ENCODE assay signal across 9 cellular contexts in the genomic region with DNA sequence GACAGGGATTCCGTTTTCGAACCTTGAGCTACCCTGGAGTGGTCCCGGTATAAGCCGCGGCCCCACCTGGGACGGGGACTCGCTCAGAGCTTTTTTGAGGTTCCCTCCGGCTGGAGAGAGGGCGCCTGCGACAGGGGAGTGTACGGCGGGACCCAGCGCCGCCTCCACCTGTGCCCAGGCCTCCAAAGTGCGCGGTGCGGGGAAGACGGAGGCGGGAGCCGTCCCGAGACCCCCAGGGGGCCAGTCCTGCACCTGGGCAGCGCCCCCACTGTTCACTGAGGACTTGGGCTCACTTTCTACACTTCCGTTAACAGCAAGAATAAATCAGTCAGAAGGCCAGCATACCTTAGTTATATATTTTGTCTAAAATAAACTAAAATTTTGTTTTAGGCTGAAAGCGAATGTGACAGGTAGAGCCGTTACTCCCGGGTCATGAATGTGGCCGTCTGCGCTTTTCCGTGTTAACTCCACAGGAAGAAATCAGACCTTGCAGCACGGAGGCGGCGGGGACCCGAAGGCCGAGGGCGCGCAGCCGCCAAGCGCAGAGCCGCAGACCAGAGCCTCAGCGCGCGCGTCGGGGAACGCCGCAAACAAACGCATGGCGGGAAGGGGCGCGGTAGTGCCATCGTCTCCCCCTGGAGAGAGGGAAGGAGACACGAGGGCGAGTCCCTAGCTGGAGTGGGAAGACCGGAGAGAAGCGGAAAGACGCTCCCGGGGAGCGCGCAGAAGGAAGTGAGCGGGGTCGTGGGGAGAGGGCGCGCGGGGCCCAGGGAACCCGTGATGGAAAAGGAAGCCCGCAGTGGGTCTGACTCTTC. TPM values are rescaled to one million over a fixed set of nuclear protein-coding genes. Genes with fewer than 3 reads are reported as not detected.
DNase-seq lines count a peak whose midpoint lies in the region; ATAC-seq, FAIRE-seq and TF ChIP-seq lines count a peak whose summit lies in the region.
"Had no signal": no experiment of that assay in that cellular context is flagged by ENCODE, and none has a peak within 500 bp of the region (broad histone marks: within the 10 kb centered on the region; RNA-seq: fewer than 3 reads in every experiment).

No MANE protein-coding gene starts in this region.

- peak overlapping the region; percentile 94 to 96 for H3K4me2 ChIP-seq in H1 (ENCODE audit: insufficient read depth in 1 of 2, low read depth in 2 of 2, low read length in 2 of 2)

- intact Hi-C loops in aorta (cut with DNase I), result loop anchor here (1.0 to 5.0 kb wide), 2 partner anchors 27 to 71 kb away; partner anchors contain the start of gene TRIM52 (in 1 of the 2)

- no peaks in the 10 kb centered on the region for H3K36me3 ChIP-seq in H1 (ENCODE audit: control insufficient read depth in 2 of 4, insufficient read depth in 4 of 4, low read length in 3 of 4)
- H3K36me3 ChIP-seq in aorta (ENCODE audit: control insufficient read depth in 1 of 2, insufficient read depth in 2 of 2, low read length in 1 of 2), result no peaks in the 10 kb centered on the region

- no peak for TF ChIP-seq POLR2A in H1 (IDR thresholded peaks at IDR 0.05; ENCODE audit: control extremely low read depth in 1 of 2, low read depth in 2 of 2, low read length in 2 of 2)

- POLR2A ChIA-PET in WTC11 (lab: Charles Lee) (interaction anchor here (0.6 to 1.4 kb wide), 4 partner anchors 13 to 1567 kb away, joined by 3 to 11 read pairs (median 4); partner anchors contain the start of genes HNRNPH1 and TRIM7), H1 (lab: Charles Lee; ENCODE audit: partially characterized antibody) (interaction anchor here (0.7 to 11.9 kb wide), 15 partner anchors 9 to 389 kb away, joined by 3 to 90 read pairs (median 4); partner anchors contain the start of genes RACK1 and TRIM7)

- no peak for TF ChIP-seq RAD21 in H1 (IDR thresholded peaks at IDR 0.05 in 1 of 2, conservative IDR thresholded peaks at IDR 0.05 in 1 of 2; ENCODE audit: low read depth in 2 of 2, low read length in 2 of 2)

- no peak overlapping the region for H4K5ac ChIP-seq in H1 (ENCODE audit: insufficient read length, low read depth, low read length)

- H2BK12ac ChIP-seq in H1 (ENCODE audit: low read depth, low read length), result no peak overlapping the region

- H3K27me3 Mint-ChIP-seq in WTC11 (ENCODE audit: low read depth), result peaks cover 34% of the 10 kb centered on the region

- H2AFZ ChIP-seq in H1 (ENCODE audit: low read length), result no peak overlapping the region; the same call in 1 of the 2 replicates

- no peak overlapping the region for H3K27ac Mint-ChIP-seq in WTC11

- H3K4me3 ChIP-seq in H1 (ENCODE audit: extremely low read depth in 1 of 4, insufficient read depth in 2 of 4, low read depth in 3 of 4, low read length in 4 of 4), result peak overlapping the region; percentile 62 to 90 (median 78)
- H3K4me3 ChIP-seq in aorta (ENCODE audit: low read length in 2 of 2), result peak overlapping the region; percentile 43 to 75

- H3K14ac ChIP-seq in H1 (ENCODE audit: insufficient read length), result no peak overlapping the region

- no peak for TF ChIP-seq CTCF in WTC11 (IDR thresholded peaks at IDR 0.05)
- no peak for TF ChIP-seq CTCF in H1 (IDR thresholded peaks at IDR 0.05; ENCODE audit: control extremely low read depth in 1 of 3, insufficient read depth in 1 of 3, low read depth in 1 of 3, low read length in 3 of 3)

- peak overlapping the region; percentile 97 for H3K4me3 Mint-ChIP-seq in WTC11

- H3K23ac ChIP-seq in H1 (ENCODE audit: insufficient read length), result no peak overlapping the region

- H3K9me3 Mint-ChIP-seq in WTC11, result no peaks in the 10 kb centered on the region

- no peak overlapping the region for H2BK20ac ChIP-seq in H1 (ENCODE audit: low read length)

- no peak overlapping the region for H2BK15ac ChIP-seq in H1 (ENCODE audit: low read length)

- peaks cover 4% of the 10 kb centered on the region in 2 experiments for H4K20me1 ChIP-seq in H1 (replicated peaks in 1 of 2; ENCODE audit: control insufficient read depth in 1 of 2, insufficient read depth in 2 of 2, low read length in 2 of 2)

- peaks cover 16% of the 10 kb centered on the region; the same call in 1 of the 2 replicates for H3K4me1 Mint-ChIP-seq in WTC11

- H2AK5ac ChIP-seq in H1 (ENCODE audit: low read depth, low read length), result no peak overlapping the region

- no peak overlapping the region for H3K9ac ChIP-seq in H1 (replicated peaks in 1 of 4; ENCODE audit: extremely low read depth in 1 of 4, low read depth in 3 of 4, low read length in 3 of 4)

- no peak overlapping the region for H4K91ac ChIP-seq in H1 (replicated peaks; ENCODE audit: insufficient read length, low read length)

- no peaks in the 10 kb centered on the region for H3K79me2 ChIP-seq in H1 (ENCODE audit: control insufficient read depth in 1 of 2, insufficient read depth in 2 of 2, low read length in 2 of 2)

- H3K18ac ChIP-seq in H1 (ENCODE audit: extremely low read depth, low read length), result peak overlapping the region; percentile 78; the same call in 1 of the 2 replicates

- no peak overlapping the region for H4K8ac ChIP-seq in H1 (ENCODE audit: extremely low read depth, insufficient read depth, low read length)

- DNase-seq in WTC11 (ENCODE audit: low spot score) (peak; percentile 48), H1 (ENCODE audit: low read depth in 1 of 2, low spot score in 2 of 2) (no peak), myocyte (ENCODE audit: low read depth) (peak; percentile 67), aorta (peak; percentile 70 to 86), T1000 (lab: John Stamatoyannopoulos, UW) (no peak), AML-193 (lab: John Stamatoyannopoulos, UW) (no peak)

- no peak overlapping the region for H2BK120ac ChIP-seq in H1 (replicated peaks; ENCODE audit: low read depth, low read length)

- 3% methylated on average over 52 of the region's 66 CpGs; no CpG with 5 or more reads in 1 of the 2 experiments for WGBS in H1 (ENCODE audit: extremely low coverage in 1 of 2, insufficient coverage in 1 of 2, insufficient read length in 1 of 2, insufficient replicate concordance in 2 of 2, low coverage in 1 of 2, low lambda C conversion rate in 2 of 2, missing lambda C conversion rate in 1 of 2), 2 experiments
- 1% methylated on average over 64 to 66 of the region's 66 CpGs for WGBS in aorta, 2 donors

- H3K27ac ChIP-seq in H1 (ENCODE audit: low read depth, low read length) (no peak overlapping the region), aorta (ENCODE audit: low read depth in 1 of 2, low read length in 2 of 2) (peak overlapping the region in 1 of 2 donors; percentile 55)

- no peak for TF ChIP-seq EP300 in H1 (IDR thresholded peaks at IDR 0.05; ENCODE audit: borderline replicate concordance in 1 of 2, low read depth in 2 of 2, low read length in 2 of 2)

- H3K79me1 ChIP-seq in H1 (ENCODE audit: low read depth, low read length), result no peaks in the 10 kb centered on the region

- no peaks in the 10 kb centered on the region for H3K9me3 ChIP-seq in H1 (ENCODE audit: insufficient read depth in 2 of 2, low read depth in 1 of 2, low read length in 1 of 2)
- no peaks in the 10 kb centered on the region for H3K9me3 ChIP-seq in aorta (ENCODE audit: control insufficient read depth, low read length)

- no peak for FAIRE-seq in H1 (lab: Jason Lieb, UNC)

- H2BK5ac ChIP-seq in H1 (ENCODE audit: low read depth, low read length), result no peak overlapping the region

- H3K27me3 ChIP-seq in H1 (replicated peaks in 1 of 4; ENCODE audit: control insufficient read depth in 3 of 4, extremely low read depth in 1 of 4, insufficient read depth in 3 of 4, low read length in 3 of 4) (peaks cover 15 to 34% (median 23%) of the 10 kb centered on the region in 4 experiments; a peak in 6 of 7 replicates), aorta (ENCODE audit: control insufficient read depth in 1 of 2, insufficient read depth in 2 of 2, low read length in 1 of 2) (no peaks in the 10 kb centered on the region)

- H3K4ac ChIP-seq in H1 (replicated peaks; ENCODE audit: insufficient read length, low read depth, low read length), result no peak overlapping the region

- peaks cover 0 to 11% (median 5%) of the 10 kb centered on the region in 4 experiments; a peak in 5 of 7 replicates for H3K4me1 ChIP-seq in H1 (replicated peaks in 1 of 4; ENCODE audit: control insufficient read depth in 3 of 4, insufficient read depth in 4 of 4, low read length in 3 of 4)
- H3K4me1 ChIP-seq in aorta (ENCODE audit: control insufficient read depth in 1 of 2, insufficient read depth in 2 of 2, low read length in 2 of 2), result no peaks in the 10 kb centered on the region

- CTCF ChIA-PET in WTC11 (lab: Charles Lee), result interaction anchor here (1.0 to 6.7 kb wide), 5 partner anchors 15 to 26 kb away, joined by 3 to 42 read pairs (median 3); partner anchors contain the start of gene TRIM7
- CTCF ChIA-PET in H1 (lab: Charles Lee; ENCODE audit: partially characterized antibody), result interaction anchor here (0.5 to 12.3 kb wide), 10 partner anchors 9 to 628 kb away, joined by 3 to 197 read pairs (median 3); partner anchors contain the start of gene TRIM7

- H3K36me3 Mint-ChIP-seq in WTC11, result 0 out of 2 replicates have a peak, but pooled peaks cover 3% of the 10 kb centered on the region

- H3K23me2 ChIP-seq in H1 (ENCODE audit: low read depth, low read length), result peaks cover 36% of the 10 kb centered on the region

- ATAC-seq in GM18499 (IDR thresholded peaks at IDR 0.05; ENCODE audit: insufficient read depth, unreplicated experiment) (peak; percentile 7), HG03064 (IDR thresholded peaks at IDR 0.05; ENCODE audit: low read depth, unreplicated experiment) (peak; percentile 4), WTC11 (no peak), aorta (ENCODE audit: low FRiP score) (peak; percentile 28)

- no peak overlapping the region for H3K56ac ChIP-seq in H1 (replicated peaks; ENCODE audit: insufficient read length, low read depth, low read length)

RNA-seq across cellular contexts. Expression of gene TRIM7, which starts 14.1 kb away (rescaled TPM):
- total RNA-seq in WTC11 (2021) (0.64 to 1.4 TPM (median 0.98 TPM) in 3 replicates), myocyte (8.9 and 18.8 TPM in 2 replicates), aorta (1 to 10 TPM; 3.0 to 6.9 TPM)
- 0.44 and 0.47 TPM in 2 replicates for total RNA-seq in H1 (2021; fragmentation: NEBNext Ultra II Directional; extraction: Animal tissue kit (Norgen Biotek cat#: 25700))
- polyA plus RNA-seq in H1 (2011; rRNA removed) (0.36 and 0.57 TPM in 2 replicates), aorta (1 to 10 TPM; 4.3 to 6.3 TPM)
- 0.62 TPM for polyA plus RNA-seq in H1 (2011; cell fraction: cytosol; rRNA removed)
- polyA plus RNA-seq in H1 (2011; cell fraction: nucleus; rRNA removed), result 0.54 TPM
- 0.35 to 1.0 TPM (median 0.45 TPM) in 4 replicates for polyA plus RNA-seq in H1 (2012, experiment 1 of 2)
- 0.55 TPM for polyA plus RNA-seq in H1 (2012, experiment 2 of 2)
- polyA plus RNA-seq in H1 (2013, experiment 1 of 2), result 0.53 TPM
- 0.28 TPM for polyA plus RNA-seq in H1 (2013, experiment 2 of 2)
- polyA minus RNA-seq in H1 (2011; rRNA and poly(A)+ RNA removed), result 0.05 TPM in 1 of 2 replicates, not detected in the other
- not detected for polyA minus RNA-seq in H1 (2011; cell fraction: cytosol; rRNA and poly(A)+ RNA removed)
- 0.60 TPM for polyA minus RNA-seq in H1 (2011; cell fraction: nucleus; rRNA and poly(A)+ RNA removed)
- polyA plus RNA-seq in myocyte (2012), result 0.96 TPM

RNA-seq across cellular contexts. Expression of gene TRIM41, which starts 32.2 kb away (rescaled TPM):
- 31.9 to 33.5 TPM (median 32.2 TPM) in 3 replicates for total RNA-seq in WTC11 (2021)
- 21.2 and 21.6 TPM in 2 replicates for total RNA-seq in H1 (2021; fragmentation: NEBNext Ultra II Directional; extraction: Animal tissue kit (Norgen Biotek cat#: 25700))
- 12.9 and 18.0 TPM in 2 replicates for polyA plus RNA-seq in H1 (2011; rRNA removed)
- 19.8 TPM for polyA plus RNA-seq in H1 (2011; cell fraction: cytosol; rRNA removed)
- 79.7 TPM for polyA plus RNA-seq in H1 (2011; cell fraction: nucleus; rRNA removed)
- 19.4 to 26.5 TPM (median 23.3 TPM) in 4 replicates for polyA plus RNA-seq in H1 (2012, experiment 1 of 2)
- 10.8 TPM for polyA plus RNA-seq in H1 (2012, experiment 2 of 2)
- polyA plus RNA-seq in H1 (2013, experiment 1 of 2), result 15.0 TPM
- 13.5 TPM for polyA plus RNA-seq in H1 (2013, experiment 2 of 2)
- polyA minus RNA-seq in H1 (2011; rRNA and poly(A)+ RNA removed), result 4.7 and 7.7 TPM in 2 replicates
- 6.7 TPM for polyA minus RNA-seq in H1 (2011; cell fraction: cytosol; rRNA and poly(A)+ RNA removed)
- polyA minus RNA-seq in H1 (2011; cell fraction: nucleus; rRNA and poly(A)+ RNA removed), result 19.8 TPM
- 13.4 and 13.8 TPM in 2 replicates for total RNA-seq in myocyte
- polyA plus RNA-seq in myocyte (2012), result 37.3 TPM
- total RNA-seq in aorta, result 10 to 100 TPM; 15.2 to 21.4 TPM
- polyA plus RNA-seq in aorta, result 10 to 100 TPM; 15.7 to 22.2 TPM

RNA-seq across cellular contexts. Expression of gene OR2V2, which starts 43.5 kb away (rescaled TPM):
- total RNA-seq in WTC11 (2021), result not detected in 3 replicates
- total RNA-seq in H1 (2021; fragmentation: NEBNext Ultra II Directional; extraction: Animal tissue kit (Norgen Biotek cat#: 25700)), result not detected in 2 replicates
- polyA plus RNA-seq in H1 (2011; rRNA removed), result not detected in 2 replicates
- not detected for polyA plus RNA-seq in H1 (2011; cell fraction: cytosol; rRNA removed)
- polyA plus RNA-seq in H1 (2011; cell fraction: nucleus; rRNA removed), result not detected
- not detected in 4 replicates for polyA plus RNA-seq in H1 (2012, experiment 1 of 2)
- not detected for polyA plus RNA-seq in H1 (2012, experiment 2 of 2)
- polyA plus RNA-seq in H1 (2013, experiment 1 of 2), result not detected
- not detected for polyA plus RNA-seq in H1 (2013, experiment 2 of 2)
- not detected in 2 replicates for polyA minus RNA-seq in H1 (2011; rRNA and poly(A)+ RNA removed)
- polyA minus RNA-seq in H1 (2011; cell fraction: cytosol; rRNA and poly(A)+ RNA removed), result not detected
- polyA minus RNA-seq in H1 (2011; cell fraction: nucleus; rRNA and poly(A)+ RNA removed), result not detected
- total RNA-seq in myocyte, result not detected in 2 replicates
- not detected for polyA plus RNA-seq in myocyte (2012)
- not detected for total RNA-seq in aorta
- polyA plus RNA-seq in aorta, result not detected
- total RNA-seq: dermis microvascular lymphatic vessel endothelial cell had no signal

RNA-seq across cellular contexts. Expression of gene RACK1, which starts 52.8 kb away (rescaled TPM):
- 2,360 to 2,535 TPM (median 2,479 TPM) in 3 replicates for total RNA-seq in WTC11 (2021)
- total RNA-seq in H1 (2021; fragmentation: NEBNext Ultra II Directional; extraction: Animal tissue kit (Norgen Biotek cat#: 25700)), result 2,564 and 2,589 TPM in 2 replicates
- 7,578 and 7,971 TPM in 2 replicates for polyA plus RNA-seq in H1 (2011; rRNA removed)
- polyA plus RNA-seq in H1 (2011; cell fraction: cytosol; rRNA removed), result 6,759 TPM
- polyA plus RNA-seq in H1 (2011; cell fraction: nucleus; rRNA removed), result 7,543 TPM
- polyA plus RNA-seq in H1 (2012, experiment 1 of 2), result 3,817 to 4,876 TPM (median 4,535 TPM) in 4 replicates
- polyA plus RNA-seq in H1 (2012, experiment 2 of 2), result 4,888 TPM
- 2,646 TPM for polyA plus RNA-seq in H1 (2013, experiment 1 of 2)
- 2,607 TPM for polyA plus RNA-seq in H1 (2013, experiment 2 of 2)
- polyA minus RNA-seq in H1 (2011; rRNA and poly(A)+ RNA removed), result 7,141 and 7,318 TPM in 2 replicates
- polyA minus RNA-seq in H1 (2011; cell fraction: cytosol; rRNA and poly(A)+ RNA removed), result 3,305 TPM
- polyA minus RNA-seq in H1 (2011; cell fraction: nucleus; rRNA and poly(A)+ RNA removed), result 3,286 TPM
- total RNA-seq in myocyte, result 2,741 and 2,769 TPM in 2 replicates
- polyA plus RNA-seq in myocyte (2012), result 2,253 TPM
- total RNA-seq in aorta, result 1,000 to 10,000 TPM in 1 of 2 donors, 100 to 1,000 TPM in 1; 922 to 1,191 TPM
- polyA plus RNA-seq in aorta, result 1,000 to 10,000 TPM; 1,838 to 2,024 TPM

RNA-seq across cellular contexts. Expression of gene OR2V1, which starts 59.9 kb away (rescaled TPM):
- total RNA-seq in WTC11 (2021) (not detected in 3 replicates), myocyte (not detected in 2 replicates), aorta (not detected)
- total RNA-seq in H1 (2021; fragmentation: NEBNext Ultra II Directional; extraction: Animal tissue kit (Norgen Biotek cat#: 25700)), result not detected in 2 replicates
- polyA plus RNA-seq in H1 (2011; rRNA removed) (not detected in 2 replicates), aorta (not detected)
- polyA plus RNA-seq in H1 (2011; cell fraction: cytosol; rRNA removed), result not detected
- not detected for polyA plus RNA-seq in H1 (2011; cell fraction: nucleus; rRNA removed)
- polyA plus RNA-seq in H1 (2012, experiment 1 of 2), result not detected in 4 replicates
- polyA plus RNA-seq in H1 (2012, experiment 2 of 2), result not detected
- not detected for polyA plus RNA-seq in H1 (2013, experiment 1 of 2)
- not detected for polyA plus RNA-seq in H1 (2013, experiment 2 of 2)
- polyA minus RNA-seq in H1 (2011; rRNA and poly(A)+ RNA removed), result not detected in 2 replicates
- not detected for polyA minus RNA-seq in H1 (2011; cell fraction: cytosol; rRNA and poly(A)+ RNA removed)
- not detected for polyA minus RNA-seq in H1 (2011; cell fraction: nucleus; rRNA and poly(A)+ RNA removed)
- polyA plus RNA-seq in myocyte (2012), result not detected
- total RNA-seq: dermis microvascular lymphatic vessel endothelial cell had no signal

Comparison
In these comparisons a context has a peak if more than half of its experiments do, and no peak if none do; other contexts are left out.
1. DNase-seq: peak in WTC11 (single experiment), myocyte (single experiment) and aorta (2 of 2); none in H1 (0 of 2), T1000 (single experiment) and AML-193 (0 of 2).